23 cellular contexts compared by ENCODE assay signal in the genomic region with DNA sequence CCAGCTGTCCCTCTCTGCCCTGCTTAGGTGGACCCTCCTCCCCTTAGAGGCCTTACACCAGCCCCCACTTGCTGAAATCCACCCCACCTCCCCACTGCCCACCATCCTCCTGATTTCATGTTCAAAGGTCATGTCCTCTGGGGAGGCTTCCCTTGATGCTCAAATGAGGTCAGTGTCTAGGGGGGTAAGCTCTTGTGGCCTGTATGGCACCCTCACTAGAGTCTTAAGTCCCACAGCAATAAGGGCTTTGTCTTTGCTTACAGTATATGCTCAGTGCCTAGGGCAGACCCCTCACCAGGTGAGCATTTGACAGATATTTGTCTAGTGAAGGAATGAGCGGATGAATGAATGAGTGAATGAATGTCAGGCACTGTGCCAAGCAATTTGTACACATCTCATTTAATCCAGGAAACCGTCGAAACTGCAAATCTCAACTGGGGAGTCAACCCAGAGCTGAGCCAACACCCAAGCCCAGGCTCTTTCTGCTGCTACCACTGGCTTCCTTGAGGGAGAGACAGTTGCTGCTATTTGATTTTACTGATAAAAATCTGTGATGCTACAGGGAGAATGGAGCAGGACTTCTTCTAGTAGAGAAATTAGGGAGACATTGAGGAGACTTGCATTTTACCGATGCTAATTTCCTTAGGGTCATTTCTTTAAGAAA.
"Had no signal": no experiment of that assay in that cellular context is flagged by ENCODE, and none has a peak within 500 bp of the region (broad histone marks: within the 10 kb centered on the region; RNA-seq: fewer than 3 reads in every experiment).

No MANE protein-coding gene starts in this region.

- DNase-seq: activated CD4-positive, alpha-beta T cell treated with anti-CD3 and anti-CD28 coated beads for 1 hour; activated naive CD4-positive, alpha-beta T cell treated with anti-CD3 and anti-CD28 coated beads for 36 hours; activated naive CD8-positive, alpha-beta T cell treated with anti-CD3 and anti-CD28 coated beads, Interleukin-2, amount 50 U/mL, for 24 hours; activated T-cell treated with anti-CD3 and anti-CD28 coated beads, Interleukin-2, amount 50 U/mL, for 24 hours; aorta; caudate nucleus; dorsolateral prefrontal cortex; esophagus squamous epithelium; gastrocnemius medialis; hippocampal formation; occipital lobe; posterior cingulate gyrus; right lobe of liver; stimulated activated CD4-positive, alpha-beta T cell treated with anti-CD3 and anti-CD28 coated beads, Interleukin-1b, Interleukin-23, amount 100 ng/mL, for 48 hours; stimulated activated naive CD8-positive, alpha-beta T cell treated with anti-CD3 and anti-CD28 coated beads, Interleukin-15, amount 100 ng/mL, for 72 hours; tibial artery had no signal

- H3K27me3 ChIP-seq: esophagus squamous epithelium, gastrocnemius medialis, right lobe of liver, tibial artery had no signal

- H3K27me3 Mint-ChIP-seq: activated naive CD8-positive, alpha-beta T cell treated with anti-CD3 and anti-CD28 coated beads, Interleukin-2, amount 50 U/mL, for 24 hours; activated T-cell treated with anti-CD3 and anti-CD28 coated beads, Interleukin-2, amount 50 U/mL, for 24 hours; memory B cell; stimulated activated naive CD8-positive, alpha-beta T cell treated with anti-CD3 and anti-CD28 coated beads, Interleukin-15, amount 100 ng/mL, for 72 hours had no signal

- H3K27ac Mint-ChIP-seq: activated naive CD4-positive, alpha-beta T cell treated with anti-CD3 and anti-CD28 coated beads for 36 hours; activated naive CD8-positive, alpha-beta T cell treated with anti-CD3 and anti-CD28 coated beads, Interleukin-2, amount 50 U/mL, for 24 hours; activated T-cell treated with anti-CD3 and anti-CD28 coated beads, Interleukin-2, amount 50 U/mL, for 24 hours; brain; memory B cell; T-helper 2 cell treated with Interferon-gamma antibody and Interleukin-4, amounts not matched to agents 5 μg/mL and 100 μg/mL, for 36 hours had no signal

- H3K4me3 Mint-ChIP-seq: activated naive CD4-positive, alpha-beta T cell treated with anti-CD3 and anti-CD28 coated beads for 36 hours; activated naive CD8-positive, alpha-beta T cell treated with anti-CD3 and anti-CD28 coated beads, Interleukin-2, amount 50 U/mL, for 24 hours; activated T-cell treated with anti-CD3 and anti-CD28 coated beads, Interleukin-2, amount 50 U/mL, for 24 hours; brain; memory B cell; neural crest cell; stimulated activated naive CD8-positive, alpha-beta T cell treated with anti-CD3 and anti-CD28 coated beads, Interleukin-15, amount 100 ng/mL, for 72 hours; T-helper 2 cell treated with Interferon-gamma antibody and Interleukin-4, amounts not matched to agents 5 μg/mL and 100 μg/mL, for 36 hours had no signal

- H3K36me3 ChIP-seq: esophagus squamous epithelium, gastrocnemius medialis, right lobe of liver, tibial artery had no signal

- H3K9me3 ChIP-seq: esophagus squamous epithelium, gastrocnemius medialis, right lobe of liver, tibial artery had no signal

- H3K27ac ChIP-seq: dorsolateral prefrontal cortex, esophagus squamous epithelium, gastrocnemius medialis, skin epidermis, tibial artery, VCaP had no signal

- H3K9me3 Mint-ChIP-seq: activated naive CD4-positive, alpha-beta T cell treated with anti-CD3 and anti-CD28 coated beads for 36 hours; activated naive CD8-positive, alpha-beta T cell treated with anti-CD3 and anti-CD28 coated beads, Interleukin-2, amount 50 U/mL, for 24 hours; activated T-cell treated with anti-CD3 and anti-CD28 coated beads, Interleukin-2, amount 50 U/mL, for 24 hours; brain; memory B cell; neural crest cell; stimulated activated naive CD8-positive, alpha-beta T cell treated with anti-CD3 and anti-CD28 coated beads, Interleukin-15, amount 100 ng/mL, for 72 hours; T-helper 2 cell treated with Interferon-gamma antibody and Interleukin-4, amounts not matched to agents 5 μg/mL and 100 μg/mL, for 36 hours had no signal

- H3K4me1 Mint-ChIP-seq: memory B cell had no signal

- H3K4me1 ChIP-seq: esophagus squamous epithelium, gastrocnemius medialis, tibial artery had no signal

- ATAC-seq: activated naive CD8-positive, alpha-beta T cell treated with anti-CD3 and anti-CD28 coated beads, Interleukin-2, amount 50 U/mL, for 24 hours; gastrocnemius medialis; stimulated activated naive CD8-positive, alpha-beta T cell treated with anti-CD3 and anti-CD28 coated beads, Interleukin-15, amount 100 ng/mL, for 72 hours had no signal

- FAIRE-seq: islet of Langerhans had no signal

- H3K36me3 Mint-ChIP-seq: brain, memory B cell had no signal

- H3K4me3 ChIP-seq: dorsolateral prefrontal cortex, esophagus squamous epithelium, gastrocnemius medialis, right lobe of liver, skin epidermis, tibial artery had no signal
